Comparison of ENCODE assay signal across 31 cellular contexts in the genomic region with DNA sequence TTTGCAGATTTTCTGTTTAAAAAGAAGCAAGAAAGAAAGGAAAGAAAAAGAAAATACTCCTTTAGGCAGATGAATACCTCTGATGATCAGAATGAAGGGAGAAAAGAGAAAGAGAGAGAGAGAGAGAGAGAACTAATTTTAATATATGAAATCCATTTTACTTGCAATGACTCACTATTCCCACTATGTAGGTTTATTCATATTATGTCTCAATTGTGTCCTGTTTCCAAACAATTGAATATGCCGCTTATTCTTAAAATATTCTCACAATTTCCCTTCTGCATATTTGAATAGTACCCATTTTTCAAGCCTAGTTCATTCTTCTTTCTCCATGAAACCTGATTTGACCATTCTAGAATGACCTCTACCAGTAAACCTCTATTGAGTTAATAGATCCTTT. TPM values are rescaled to one million over a fixed set of nuclear protein-coding genes. Genes with fewer than 3 reads are reported as not detected.
A peak's percentile ranks its signal among the peaks of the same experiment; 100 is the strongest.
DNase-seq lines count a peak whose midpoint lies in the region; FAIRE-seq and TF ChIP-seq lines count a peak whose summit lies in the region.
"Had no signal": no experiment of that assay in that cellular context is flagged by ENCODE, and none has a peak within 500 bp of the region (broad histone marks: within the 10 kb centered on the region; RNA-seq: fewer than 3 reads in every experiment).

No MANE protein-coding gene starts in this region.

- no peak for DNase-seq in HFFc6
- DNase-seq in dorsolateral prefrontal cortex, result no peak
- DNase-seq in GM20000 (ENCODE audit: low spot score), result no peak
- DNase-seq in frontal cortex (ENCODE audit: low spot score in 2 of 2), result no peak
- no peak for DNase-seq in HuH-7 (ENCODE audit: low spot score)
- no peak for DNase-seq in NCI-H526 (lab: John Stamatoyannopoulos, UW)
- DNase-seq: activated CD4-positive, CD25-positive, alpha-beta regulatory T cell treated with anti-CD3 and anti-CD28 coated beads, Interleukin-2, amount 50 U/mL, for 72 hours; activated CD8-positive, alpha-beta T cell treated with anti-CD3 and anti-CD28 coated beads for 36 hours; naive thymus-derived CD8-positive, alpha-beta T cell; NCI-H146; NCI-H2107; small intestine; stimulated activated CD4-positive, alpha-beta T cell treated with anti-CD3 and anti-CD28 coated beads, Interleukin-1b, Interleukin-23, amount 100 ng/mL, for 48 hours; stimulated activated CD8-positive, alpha-beta memory T cell treated with anti-CD3 and anti-CD28 coated beads, Interleukin-4, amount 100 ng/mL, for 48 hours; stimulated activated naive CD8-positive, alpha-beta T cell treated with anti-CD3 and anti-CD28 coated beads, Interleukin-15, amount 100 ng/mL, for 72 hours; T-helper 17 cell; thyroid gland had no signal

- no peaks in the 10 kb centered on the region for H3K9me3 ChIP-seq in BLaER1
- H3K9me3 ChIP-seq: thyroid gland had no signal

- H3K4me1 Mint-ChIP-seq in HFFc6 (ENCODE audit: low read depth), result peaks cover 27% of the 10 kb centered on the region

- H3K27me3 ChIP-seq in BLaER1 (no peaks in the 10 kb centered on the region), dorsolateral prefrontal cortex (no peaks in the 10 kb centered on the region), layer of hippocampus (ENCODE audit: control insufficient read depth, insufficient read depth, low read length) (no peaks in the 10 kb centered on the region)
- H3K27me3 ChIP-seq: thyroid gland had no signal

- FAIRE-seq in frontal cortex (lab: Jason Lieb, UNC), result no peak
- FAIRE-seq: small intestine had no signal

- H3K9me3 Mint-ChIP-seq in HFFc6, result no peaks in the 10 kb centered on the region
- H3K9me3 Mint-ChIP-seq: activated CD8-positive, alpha-beta T cell treated with anti-CD3 and anti-CD28 coated beads for 36 hours; activated T-helper 2 cell treated with anti-CD3 and anti-CD28 coated beads, Interferon-gamma antibody, Interleukin-2, Interleukin-4, amounts not matched to agents 10 μg/mL and 5 μg/mL and 100 μg/mL, durations not matched to agents 14 hours and 24 hours and 36 hours; mesothelial cell of epicardium; naive thymus-derived CD8-positive, alpha-beta T cell; stimulated activated naive CD8-positive, alpha-beta T cell treated with anti-CD3 and anti-CD28 coated beads, Interleukin-15, amount 100 ng/mL, for 72 hours had no signal

- H3K4me3 ChIP-seq in BLaER1 (no peak overlapping the region), dorsolateral prefrontal cortex (no peak overlapping the region)
- H3K4me3 ChIP-seq: SK-N-MC, thyroid gland had no signal

- H3K36me3 Mint-ChIP-seq in HFFc6 (ENCODE audit: low read depth), result no peaks in the 10 kb centered on the region
- H3K36me3 Mint-ChIP-seq: activated naive CD8-positive, alpha-beta T cell; mesothelial cell of epicardium; naive thymus-derived CD8-positive, alpha-beta T cell had no signal

- H3K4me2 ChIP-seq in BLaER1, result peak overlapping the region; percentile 20

- peaks cover 19% of the 10 kb centered on the region for H3K4me1 ChIP-seq in BLaER1

- no peak overlapping the region for H3K9ac ChIP-seq in BLaER1

- no peaks in the 10 kb centered on the region for H4K20me1 ChIP-seq in BLaER1

- H3K4me3 Mint-ChIP-seq in HFFc6, result peak overlapping the region; percentile 51; the same call in 1 of the 2 replicates
- H3K4me3 Mint-ChIP-seq: activated CD8-positive, alpha-beta T cell treated with anti-CD3 and anti-CD28 coated beads for 36 hours; activated naive CD8-positive, alpha-beta T cell; B cell; mesothelial cell of epicardium; naive thymus-derived CD8-positive, alpha-beta T cell; stimulated activated naive CD8-positive, alpha-beta T cell treated with anti-CD3 and anti-CD28 coated beads, Interleukin-15, amount 100 ng/mL, for 72 hours; T-helper 17 cell had no signal

- H3K36me3 ChIP-seq in BLaER1, result no peaks in the 10 kb centered on the region
- H3K36me3 ChIP-seq: thyroid gland had no signal

- intact Hi-C loops in dorsolateral prefrontal cortex (cut with DNase I), result loop anchor here in 1 of 2 donors (5.0 to 10.0 kb wide), 2 partner anchors 302 to 470 kb away; no protein-coding TSS in a partner anchor

- H3K27me3 Mint-ChIP-seq in HFFc6 (ENCODE audit: insufficient read depth), result peaks cover 6% of the 10 kb centered on the region; the same call in 1 of the 2 replicates

- TF ChIP-seq CTCF in HFFc6 (IDR thresholded peaks at IDR 0.05), result no peak; the same call in 1 of the 2 replicates
- no peak for TF ChIP-seq CTCF in dorsolateral prefrontal cortex (IDR thresholded peaks at IDR 0.05 in 54 of 56, conservative IDR thresholded peaks at IDR 0.05 in 2 of 56; ENCODE audit: low read depth in 1 of 56, partially characterized antibody in 56 of 56)
- no peak for TF ChIP-seq CTCF in GM20000 (IDR thresholded peaks at IDR 0.05; ENCODE audit: extremely low read depth, missing control alignments)

- H3K27ac ChIP-seq in BLaER1 (no peak overlapping the region), dorsolateral prefrontal cortex (peak overlapping the region in 52 of 59 donors; percentile 16 to 97 (median 72)), layer of hippocampus (ENCODE audit: low read depth, low read length) (peak overlapping the region; percentile 2)
- H3K27ac ChIP-seq: SK-N-MC, thyroid gland had no signal

- H3K27ac Mint-ChIP-seq in HFFc6, result peak overlapping the region; percentile 50; the same call in 1 of the 2 replicates
- H3K27ac Mint-ChIP-seq: activated CD8-positive, alpha-beta T cell treated with anti-CD3 and anti-CD28 coated beads for 36 hours; activated naive CD8-positive, alpha-beta T cell; activated T-helper 2 cell treated with anti-CD3 and anti-CD28 coated beads, Interferon-gamma antibody, Interleukin-2, Interleukin-4, amounts not matched to agents 10 μg/mL and 5 μg/mL and 100 μg/mL, durations not matched to agents 14 hours and 24 hours and 36 hours; B cell; mesothelial cell of epicardium; naive thymus-derived CD8-positive, alpha-beta T cell; stimulated activated naive CD8-positive, alpha-beta T cell treated with anti-CD3 and anti-CD28 coated beads, Interleukin-15, amount 100 ng/mL, for 72 hours; T-helper 17 cell had no signal

RNA-seq across cellular contexts. Expression of a gene that starts 11.7 kb away (rescaled TPM):
- total RNA-seq in HFFc6 (2021; fragmentation: NEBNext Ultra II Directional; extraction: Animal tissue kit (Norgen Biotek cat#: 25700)), result not detected
- total RNA-seq in dorsolateral prefrontal cortex (10 to 100 TPM in 52 of 120 experiments, 1 to 10 TPM in 68; 1.0 to 26.4 (median 8.7) TPM), frontal cortex (1.2 TPM)
- total RNA-seq: A673; activated CD8-positive, alpha-beta T cell treated with anti-CD3 and anti-CD28 coated beads for 36 hours; activated T-helper 2 cell treated with anti-CD3 and anti-CD28 coated beads, Interferon-gamma antibody, Interleukin-2, Interleukin-4, amounts not matched to agents 10 μg/mL and 5 μg/mL and 100 μg/mL, durations not matched to agents 14 hours and 24 hours and 36 hours; B cell; cerebellum; G401; glomerular endothelial cell; HT-29; liver; mesothelial cell of epicardium; naive thymus-derived CD8-positive, alpha-beta T cell; omental fat pad; T-helper 17 cell; thyroid gland had no signal

RNA-seq across cellular contexts. Expression of a gene that starts 45.1 kb away (rescaled TPM):
- total RNA-seq in HFFc6 (2021; fragmentation: NEBNext Ultra II Directional; extraction: Animal tissue kit (Norgen Biotek cat#: 25700)), result not detected
- total RNA-seq in dorsolateral prefrontal cortex (1 to 10 TPM in 1 of 120 experiments, under 1 TPM in 14, not detected in 105; 0.30 to 1.1 (median 0.50) TPM), frontal cortex (not detected)
- total RNA-seq: A673; activated CD8-positive, alpha-beta T cell treated with anti-CD3 and anti-CD28 coated beads for 36 hours; activated T-helper 2 cell treated with anti-CD3 and anti-CD28 coated beads, Interferon-gamma antibody, Interleukin-2, Interleukin-4, amounts not matched to agents 10 μg/mL and 5 μg/mL and 100 μg/mL, durations not matched to agents 14 hours and 24 hours and 36 hours; B cell; G401; glomerular endothelial cell; HT-29; liver; mesothelial cell of epicardium; naive thymus-derived CD8-positive, alpha-beta T cell; omental fat pad; T-helper 17 cell; thyroid gland had no signal
